In the genomic region with DNA sequence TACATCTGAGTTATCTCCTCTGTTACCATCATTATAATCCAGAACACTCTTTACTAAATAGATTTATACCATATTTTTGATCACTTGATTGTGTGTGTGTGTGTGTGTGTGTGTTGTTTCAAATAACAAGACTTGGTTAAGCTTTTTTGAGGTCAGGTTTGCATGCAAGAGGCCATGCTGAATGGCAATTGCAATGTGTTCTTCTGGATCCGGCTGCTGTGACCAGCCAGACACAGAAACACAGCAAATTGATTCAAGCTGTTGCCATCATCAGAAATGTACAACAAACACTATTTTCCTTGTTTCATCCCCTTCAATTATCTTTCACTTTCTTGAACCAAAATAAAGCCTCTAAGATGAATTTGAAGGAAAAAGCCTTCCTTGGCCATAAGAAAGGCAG, we compare ENCODE assay signal across 1 cellular context.
TF ChIP-seq lines count a peak whose summit lies in the region.

No MANE protein-coding gene starts in this region.

TF ChIP-seq in WTC11, 78 proteins besides CTCF, POLR2A, EP300 and RAD21 (continued from another document):
- TF ChIP-seq, protein P1, sequence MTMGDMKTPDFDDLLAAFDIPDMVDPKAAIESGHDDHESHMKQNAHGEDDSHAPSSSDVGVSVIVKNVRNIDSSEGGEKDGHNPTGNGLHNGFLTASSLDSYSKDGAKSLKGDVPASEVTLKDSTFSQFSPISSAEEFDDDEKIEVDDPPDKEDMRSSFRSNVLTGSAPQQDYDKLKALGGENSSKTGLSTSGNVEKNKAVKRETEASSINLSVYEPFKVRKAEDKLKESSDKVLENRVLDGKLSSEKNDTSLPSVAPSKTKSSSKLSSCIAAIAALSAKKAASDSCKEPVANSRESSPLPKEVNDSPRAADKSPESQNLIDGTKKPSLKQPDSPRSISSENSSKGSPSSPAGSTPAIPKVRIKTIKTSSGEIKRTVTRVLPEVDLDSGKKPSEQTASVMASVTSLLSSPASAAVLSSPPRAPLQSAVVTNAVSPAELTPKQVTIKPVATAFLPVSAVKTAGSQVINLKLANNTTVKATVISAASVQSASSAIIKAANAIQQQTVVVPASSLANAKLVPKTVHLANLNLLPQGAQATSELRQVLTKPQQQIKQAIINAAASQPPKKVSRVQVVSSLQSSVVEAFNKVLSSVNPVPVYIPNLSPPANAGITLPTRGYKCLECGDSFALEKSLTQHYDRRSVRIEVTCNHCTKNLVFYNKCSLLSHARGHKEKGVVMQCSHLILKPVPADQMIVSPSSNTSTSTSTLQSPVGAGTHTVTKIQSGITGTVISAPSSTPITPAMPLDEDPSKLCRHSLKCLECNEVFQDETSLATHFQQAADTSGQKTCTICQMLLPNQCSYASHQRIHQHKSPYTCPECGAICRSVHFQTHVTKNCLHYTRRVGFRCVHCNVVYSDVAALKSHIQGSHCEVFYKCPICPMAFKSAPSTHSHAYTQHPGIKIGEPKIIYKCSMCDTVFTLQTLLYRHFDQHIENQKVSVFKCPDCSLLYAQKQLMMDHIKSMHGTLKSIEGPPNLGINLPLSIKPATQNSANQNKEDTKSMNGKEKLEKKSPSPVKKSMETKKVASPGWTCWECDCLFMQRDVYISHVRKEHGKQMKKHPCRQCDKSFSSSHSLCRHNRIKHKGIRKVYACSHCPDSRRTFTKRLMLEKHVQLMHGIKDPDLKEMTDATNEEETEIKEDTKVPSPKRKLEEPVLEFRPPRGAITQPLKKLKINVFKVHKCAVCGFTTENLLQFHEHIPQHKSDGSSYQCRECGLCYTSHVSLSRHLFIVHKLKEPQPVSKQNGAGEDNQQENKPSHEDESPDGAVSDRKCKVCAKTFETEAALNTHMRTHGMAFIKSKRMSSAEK (CRISPR knock-in tag; IDR thresholded peaks at IDR 0.05; ENCODE audit: borderline replicate concordance): no peak
